ENCODE assay signal across 11 cellular contexts in the genomic region with DNA sequence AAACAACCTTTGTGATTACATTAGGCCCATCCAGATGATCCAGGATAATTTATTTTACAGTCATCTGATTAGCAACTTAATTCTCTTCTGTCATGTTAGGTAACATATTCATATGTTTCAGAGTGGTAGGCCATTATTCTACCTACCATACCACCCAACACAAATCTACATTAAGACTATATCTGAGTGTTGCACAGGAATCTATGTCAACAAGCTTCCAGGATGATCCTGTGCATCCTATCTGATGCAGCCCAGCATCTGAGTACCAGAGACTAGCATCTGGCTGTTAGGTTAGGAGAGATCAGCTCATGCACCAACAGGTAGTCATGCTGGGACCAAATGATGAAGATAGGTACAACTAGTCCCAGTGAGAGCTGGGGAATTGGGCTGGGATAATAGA. TPM values are rescaled to one million over a fixed set of nuclear protein-coding genes. Genes with fewer than 3 reads are reported as not detected.
DNase-seq lines count a peak whose midpoint lies in the region; ATAC-seq, FAIRE-seq and TF ChIP-seq lines count a peak whose summit lies in the region.
"Had no signal": no experiment of that assay in that cellular context is flagged by ENCODE, and none has a peak within 500 bp of the region (broad histone marks: within the 10 kb centered on the region; RNA-seq: fewer than 3 reads in every experiment).

No MANE protein-coding gene starts in this region.

- peaks cover 34% of the 10 kb centered on the region for H4K20me1 ChIP-seq in astrocyte (ENCODE audit: insufficient read depth, low read length)

- H3K4ac ChIP-seq in mesendoderm (ENCODE audit: low read depth, low read length), result no peak overlapping the region

- H3K27me3 ChIP-seq in CD8-positive, alpha-beta T cell (ENCODE audit: insufficient read depth, low read length), result no peaks in the 10 kb centered on the region
- H3K27me3 ChIP-seq in astrocyte (ENCODE audit: insufficient read depth, low read length) (no peaks in the 10 kb centered on the region), mesendoderm (ENCODE audit: insufficient read depth, low read length, poor library complexity) (no peaks in the 10 kb centered on the region)
- H3K27me3 ChIP-seq: heart right ventricle had no signal

- peaks cover 42% of the 10 kb centered on the region for H3K36me3 ChIP-seq in CD8-positive, alpha-beta T cell (ENCODE audit: insufficient read depth, low read length)
- H3K36me3 ChIP-seq in astrocyte (ENCODE audit: insufficient read depth, low read length) (peaks cover 51% of the 10 kb centered on the region), mesendoderm (ENCODE audit: control insufficient read depth, insufficient read depth, low read length) (peaks cover 17% of the 10 kb centered on the region)

- no peak overlapping the region for H3K27ac ChIP-seq in CD8-positive, alpha-beta T cell (ENCODE audit: low read depth, low read length)
- no peak overlapping the region for H3K27ac ChIP-seq in astrocyte (ENCODE audit: low read depth, low read length)
- H3K27ac ChIP-seq in mesendoderm (ENCODE audit: low read depth, low read length), result no peak overlapping the region

- no peak overlapping the region for H3K23ac ChIP-seq in mesendoderm (ENCODE audit: low read length)

- no peak for TF ChIP-seq CTCF in CD8-positive, alpha-beta T cell (IDR thresholded peaks at IDR 0.05)
- TF ChIP-seq CTCF in astrocyte (IDR thresholded peaks at IDR 0.05; ENCODE audit: insufficient read depth, low read depth, low read length), result no peak

- intact Hi-C loops in CD8-positive, alpha-beta T cell (cut with DNase I, micrococcal nuclease), result loop anchor here in 1 of 2 experiments (10.0 kb wide), 1 partner anchor 1640 kb away; a partner anchor contains a TSS

- CTCF ChIA-PET in CD8-positive, alpha-beta T cell (lab: Charles Lee), result interaction anchor here (2.8 kb wide), 1 partner anchor 9 kb away, joined by 24 read pairs; no protein-coding TSS in a partner anchor

- H3K79me2 ChIP-seq in astrocyte (ENCODE audit: insufficient read depth, low read length), result peaks cover 76% of the 10 kb centered on the region
- peaks cover 18% of the 10 kb centered on the region for H3K79me2 ChIP-seq in mesendoderm (ENCODE audit: control insufficient read depth, insufficient read depth, low read length)

- no peak for ATAC-seq in CD8-positive, alpha-beta T cell
- ATAC-seq in natural killer cell treated with Interleukin-12 subunit alpha and Interleukin-12 subunit beta and Interleukin-15 and Interleukin-18, amount 100 ng/mL, for 72 hours, result no peak
- ATAC-seq in GM18861 (IDR thresholded peaks at IDR 0.05; ENCODE audit: unreplicated experiment), result no peak
- ATAC-seq: heart right ventricle had no signal

- H3K4me3 ChIP-seq in CD8-positive, alpha-beta T cell (ENCODE audit: low read depth, low read length), result no peak overlapping the region
- H3K4me3 ChIP-seq in astrocyte (ENCODE audit: insufficient read depth, low read depth, low read length), result no peak overlapping the region
- no peak overlapping the region for H3K4me3 ChIP-seq in mesendoderm (ENCODE audit: low read length)

- H4K5ac ChIP-seq in mesendoderm (ENCODE audit: low read length), result no peak overlapping the region

- H3K4me2 ChIP-seq in astrocyte (ENCODE audit: low read length) (peak overlapping the region; percentile 96), mesendoderm (ENCODE audit: low read length) (no peak overlapping the region)

- no peaks in the 10 kb centered on the region for H3K27me3 Mint-ChIP-seq in CD8-positive, alpha-beta T cell (ENCODE audit: low read depth)
- no peaks in the 10 kb centered on the region for H3K27me3 Mint-ChIP-seq in IgD-negative memory B cell
- H3K27me3 Mint-ChIP-seq in astrocyte (ENCODE audit: low read depth, unreplicated experiment), result no peaks in the 10 kb centered on the region
- H3K27me3 Mint-ChIP-seq in natural killer cell treated with Interleukin-12 subunit alpha and Interleukin-12 subunit beta and Interleukin-15 and Interleukin-18, amount 100 ng/mL, for 72 hours, result no peaks in the 10 kb centered on the region

- no peak overlapping the region for H2AK5ac ChIP-seq in mesendoderm (ENCODE audit: low read length)

- H2BK120ac ChIP-seq in mesendoderm (ENCODE audit: low read depth, low read length), result no peak overlapping the region

- DNase-seq in CD8-positive, alpha-beta T cell, result no peak
- DNase-seq in astrocyte (ENCODE audit: low read depth) (no peak), SHP77 treated with DMSO at 0.1 percent for 48 hours (lab: John Stamatoyannopoulos, UW) (no peak), ureter (ENCODE audit: low spot score) (no peak), mesendoderm (no peak)
- no peak for DNase-seq in natural killer cell treated with Interleukin-12 subunit alpha and Interleukin-12 subunit beta and Interleukin-15 and Interleukin-18, amount 100 ng/mL, for 72 hours (ENCODE audit: low spot score)
- DNase-seq: activated CD4-positive, alpha-beta T cell treated with anti-CD3 and anti-CD28 coated beads for 48 hours; heart right ventricle; MV-4-11 had no signal

- H3K27ac Mint-ChIP-seq in CD8-positive, alpha-beta T cell, result peak overlapping the region; percentile 99
- H3K27ac Mint-ChIP-seq in IgD-negative memory B cell (peak overlapping the region; percentile 87 to 96 (median 96)), astrocyte (ENCODE audit: unreplicated experiment) (peak overlapping the region; percentile 14)
- peak overlapping the region; percentile 95 to 99 for H3K27ac Mint-ChIP-seq in natural killer cell treated with Interleukin-12 subunit alpha and Interleukin-12 subunit beta and Interleukin-15 and Interleukin-18, amount 100 ng/mL, for 72 hours

- no peak for FAIRE-seq in astrocyte (lab: Jason Lieb, UNC)

- H3K36me3 Mint-ChIP-seq in CD8-positive, alpha-beta T cell, result peaks cover 76% of the 10 kb centered on the region
- H3K36me3 Mint-ChIP-seq in IgD-negative memory B cell (peaks cover 3% of the 10 kb centered on the region), astrocyte (ENCODE audit: low read depth, unreplicated experiment) (peaks cover 17% of the 10 kb centered on the region)
- peaks cover 16% of the 10 kb centered on the region for H3K36me3 Mint-ChIP-seq in natural killer cell treated with Interleukin-12 subunit alpha and Interleukin-12 subunit beta and Interleukin-15 and Interleukin-18, amount 100 ng/mL, for 72 hours

- no peak overlapping the region for H4K8ac ChIP-seq in mesendoderm (ENCODE audit: low read depth, low read length)

- no peak overlapping the region for H2BK5ac ChIP-seq in mesendoderm (ENCODE audit: low read length)

- peaks cover 15% of the 10 kb centered on the region for H3K79me1 ChIP-seq in mesendoderm (ENCODE audit: low read length)

- POLR2A ChIA-PET in CD8-positive, alpha-beta T cell (lab: Charles Lee), result interaction anchor here (0.6 to 2.4 kb wide), 5 partner anchors 10 to 510 kb away, joined by 3 to 14 read pairs (median 8); a partner anchor contains a TSS

- peaks cover 35% of the 10 kb centered on the region for H3K4me1 ChIP-seq in CD8-positive, alpha-beta T cell (ENCODE audit: insufficient read depth, low read length)
- H3K4me1 ChIP-seq in astrocyte (ENCODE audit: insufficient read depth, low read length) (peaks cover 20% of the 10 kb centered on the region), mesendoderm (ENCODE audit: control insufficient read depth, low read depth, low read length) (peaks cover 3% of the 10 kb centered on the region)

- peak overlapping the region; percentile 96 for H3K4me3 Mint-ChIP-seq in CD8-positive, alpha-beta T cell
- peak overlapping the region; percentile 90 to 99 (median 98) for H3K4me3 Mint-ChIP-seq in IgD-negative memory B cell
- H3K4me3 Mint-ChIP-seq in astrocyte (ENCODE audit: unreplicated experiment), result peak overlapping the region; percentile 98
- H3K4me3 Mint-ChIP-seq in natural killer cell treated with Interleukin-12 subunit alpha and Interleukin-12 subunit beta and Interleukin-15 and Interleukin-18, amount 100 ng/mL, for 72 hours, result peak overlapping the region; percentile 96

- H3K18ac ChIP-seq in mesendoderm (ENCODE audit: low read length), result no peak overlapping the region

- no peak overlapping the region for H3K56ac ChIP-seq in mesendoderm (ENCODE audit: low read length)

- peak overlapping the region; percentile 98 for H3K9ac ChIP-seq in astrocyte (ENCODE audit: low read length)
- no peak overlapping the region for H3K9ac ChIP-seq in mesendoderm (ENCODE audit: low read length)

- no peaks in the 10 kb centered on the region for H3K9me3 ChIP-seq in CD8-positive, alpha-beta T cell (ENCODE audit: low read length)
- H3K9me3 ChIP-seq in astrocyte (ENCODE audit: insufficient read depth, low read depth, low read length), result no peaks in the 10 kb centered on the region
- H3K9me3 ChIP-seq: heart right ventricle had no signal

- no peak overlapping the region for H2AFZ ChIP-seq in astrocyte (ENCODE audit: low read depth, low read length)

- peaks cover 58% of the 10 kb centered on the region for H3K4me1 Mint-ChIP-seq in CD8-positive, alpha-beta T cell (ENCODE audit: low read depth)
- H3K4me1 Mint-ChIP-seq in IgD-negative memory B cell (peaks cover 21 to 26% (median 21%) of the 10 kb centered on the region in 3 donors), astrocyte (ENCODE audit: low read depth, unreplicated experiment) (peaks cover 31% of the 10 kb centered on the region)
- peaks cover 33 to 43% of the 10 kb centered on the region in 2 donors for H3K4me1 Mint-ChIP-seq in natural killer cell treated with Interleukin-12 subunit alpha and Interleukin-12 subunit beta and Interleukin-15 and Interleukin-18, amount 100 ng/mL, for 72 hours (ENCODE audit: low read depth in 2 of 2)

- no peaks in the 10 kb centered on the region for H3K9me3 Mint-ChIP-seq in CD8-positive, alpha-beta T cell
- H3K9me3 Mint-ChIP-seq in IgD-negative memory B cell, result no peaks in the 10 kb centered on the region
- H3K9me3 Mint-ChIP-seq in astrocyte (ENCODE audit: unreplicated experiment), result no peaks in the 10 kb centered on the region
- no peaks in the 10 kb centered on the region for H3K9me3 Mint-ChIP-seq in natural killer cell treated with Interleukin-12 subunit alpha and Interleukin-12 subunit beta and Interleukin-15 and Interleukin-18, amount 100 ng/mL, for 72 hours

- H2BK15ac ChIP-seq in mesendoderm (replicated peaks; ENCODE audit: low read depth), result no peak overlapping the region

RNA-seq across cellular contexts. Expression of a gene that starts 1.3 kb away (rescaled TPM):
- total RNA-seq in CD8-positive, alpha-beta T cell, result 100 to 1,000 TPM; 140 to 141 TPM
- 52.0 TPM for polyA plus RNA-seq in IgD-negative memory B cell
- total RNA-seq in astrocyte (65.6 and 75.6 TPM in 2 replicates), ureter (89.4 TPM)
- total RNA-seq in natural killer cell treated with Interleukin-12 subunit alpha and Interleukin-12 subunit beta and Interleukin-15 and Interleukin-18, amount 100 ng/mL, for 72 hours, result 100 to 1,000 TPM in 1 of 2 donors, 10 to 100 TPM in 1; 99.7 to 208 TPM
- 79.9 TPM for polyA plus RNA-seq in mesendoderm (2013, experiment 1 of 2)
- polyA plus RNA-seq in mesendoderm (2013, experiment 2 of 2), result 72.0 TPM

RNA-seq across cellular contexts. Expression of a gene that starts 7.0 kb away (rescaled TPM):
- 100 to 1,000 TPM; 115 to 120 TPM for total RNA-seq in CD8-positive, alpha-beta T cell
- 59.9 TPM for polyA plus RNA-seq in IgD-negative memory B cell
- total RNA-seq in astrocyte (68.7 and 69.2 TPM in 2 replicates), ureter (105 TPM)
- total RNA-seq in natural killer cell treated with Interleukin-12 subunit alpha and Interleukin-12 subunit beta and Interleukin-15 and Interleukin-18, amount 100 ng/mL, for 72 hours, result 100 to 1,000 TPM in 1 of 2 donors, 10 to 100 TPM in 1; 97.9 to 104 TPM
- 24.1 TPM for polyA plus RNA-seq in mesendoderm (2013, experiment 1 of 2)
- 24.4 TPM for polyA plus RNA-seq in mesendoderm (2013, experiment 2 of 2)

RNA-seq across cellular contexts. Expression of a gene that starts 31.4 kb away (rescaled TPM):
- 10 to 100 TPM; 36.8 to 39.6 TPM for total RNA-seq in CD8-positive, alpha-beta T cell
- 26.6 TPM for polyA plus RNA-seq in IgD-negative memory B cell
- total RNA-seq in astrocyte (65.6 and 73.7 TPM in 2 replicates), ureter (109 TPM)
- 100 to 1,000 TPM in 1 of 2 donors, 10 to 100 TPM in 1; 84.8 to 116 TPM for total RNA-seq in natural killer cell treated with Interleukin-12 subunit alpha and Interleukin-12 subunit beta and Interleukin-15 and Interleukin-18, amount 100 ng/mL, for 72 hours
- 40.8 TPM for polyA plus RNA-seq in mesendoderm (2013, experiment 1 of 2)
- polyA plus RNA-seq in mesendoderm (2013, experiment 2 of 2), result 40.9 TPM

RNA-seq across cellular contexts. Expression of a gene that starts 33.9 kb away (rescaled TPM):
- total RNA-seq in CD8-positive, alpha-beta T cell, result under 1 TPM in 1 of 2 experiments, not detected in 1; 0.06 TPM
- polyA plus RNA-seq in IgD-negative memory B cell, result not detected
- total RNA-seq in astrocyte (0.05 and 0.07 TPM in 2 replicates), ureter (0.10 TPM)
- total RNA-seq in natural killer cell treated with Interleukin-12 subunit alpha and Interleukin-12 subunit beta and Interleukin-15 and Interleukin-18, amount 100 ng/mL, for 72 hours, result under 1 TPM in 1 of 2 donors, not detected in 1; 0.12 TPM
- polyA plus RNA-seq in mesendoderm (2013, experiment 1 of 2), result 0.22 TPM
- polyA plus RNA-seq in mesendoderm (2013, experiment 2 of 2), result 0.18 TPM

Comparison
In these comparisons a context has a peak if more than half of its experiments do, and no peak if none do; other contexts are left out.
1. H3K27ac Mint-ChIP-seq: peak in every context shown above with its lines; median percentile 99 in CD8-positive, alpha-beta T cell; 97 in natural killer cell treated with Interleukin-12 subunit alpha and Interleukin-12 subunit beta and Interleukin-15 and Interleukin-18, amount 100 ng/mL, for 72 hours; 96 in IgD-negative memory B cell; 14 in astrocyte.